In genomic region chr3:129106866-129107565, GRCh38 we compare ENCODE assay signal across 15 cellular contexts. TPM values are rescaled to one million over a fixed set of nuclear protein-coding genes. Genes with fewer than 3 reads are reported as not detected.
DNase-seq lines count a peak whose midpoint lies in the region; ATAC-seq and TF ChIP-seq lines count a peak whose summit lies in the region.
"Had no signal": no experiment of that assay in that cellular context is flagged by ENCODE, and none has a peak within 500 bp of the region (broad histone marks: within the 10 kb centered on the region; RNA-seq: fewer than 3 reads in every experiment).

No MANE protein-coding gene starts in this region.

- POLR2A ChIA-PET in WTC11 (lab: Charles Lee) = no interaction called here

- no peak overlapping the region for H3K27ac ChIP-seq in BLaER1

- H3K9ac ChIP-seq in BLaER1 = 0 out of 2 replicates have a peak overlapping the region, but pooled peaks have one; percentile 11

- no peaks in the 10 kb centered on the region for H3K9me3 Mint-ChIP-seq in WTC11
- H3K9me3 Mint-ChIP-seq: central memory CD8-positive, alpha-beta T cell had no signal

- peaks cover 85% of the 10 kb centered on the region for H3K36me3 ChIP-seq in BLaER1

- H3K27me3 Mint-ChIP-seq in WTC11 (ENCODE audit: low read depth) = no peaks in the 10 kb centered on the region
- H3K27me3 Mint-ChIP-seq: central memory CD8-positive, alpha-beta T cell had no signal

- intact Hi-C loops in left colon (cut with DNase I, micrococcal nuclease) = no loop called here

- H3K36me3 Mint-ChIP-seq in WTC11 = peaks cover 11% of the 10 kb centered on the region

- peak; percentile 8 for DNase-seq in D341Med (ENCODE audit: low spot score)
- no peak for DNase-seq in WTC11 (ENCODE audit: low spot score)
- DNase-seq in left colon = peak in 1 of 2 donors; percentile 75
- no peak for DNase-seq in cortex of kidney (lab: John Stamatoyannopoulos, UW)
- DNase-seq in stimulated activated naive CD4-positive, alpha-beta T cell treated with Interleukin-2 at 50 U/mL for 16 hours (lab: John Stamatoyannopoulos, UW) = no peak
- DNase-seq: activated CD4-positive, alpha-beta T cell treated with anti-CD3 and anti-CD28 coated beads, Interleukin-2, amount 50 U/mL, for 4 hours; midbrain had no signal

- CTCF ChIA-PET in WTC11 (lab: Charles Lee) = interaction anchor here (1.1 to 2.3 kb wide), 3 partner anchors 15 to 136 kb away, joined by 3 to 13 read pairs (median 5); partner anchors contain the start of gene RAB43

- H3K27ac Mint-ChIP-seq in WTC11 = 0 out of 2 replicates have a peak overlapping the region, but pooled peaks have one; percentile 60

- no peak overlapping the region for H3K4me3 ChIP-seq in BLaER1
- H3K4me3 ChIP-seq: BLaER1 treated with 17β-estradiol and CSF1 and Interleukin-3, amounts not matched to agents 10 nM and 100 nM had no signal

- no peak for TF ChIP-seq CTCF in WTC11 (IDR thresholded peaks at IDR 0.05)

- H3K4me2 ChIP-seq in BLaER1 = no peak overlapping the region
- H3K4me2 ChIP-seq: BLaER1 treated with 17β-estradiol and CSF1 and Interleukin-3, amounts not matched to agents 10 nM and 100 nM had no signal

- no peak overlapping the region for H3K4me3 Mint-ChIP-seq in WTC11
- H3K4me3 Mint-ChIP-seq: central memory CD8-positive, alpha-beta T cell had no signal

- 0 out of 2 replicates have a peak, but pooled peaks cover 12% of the 10 kb centered on the region for H3K4me1 ChIP-seq in BLaER1

- no peaks in the 10 kb centered on the region for H3K4me1 Mint-ChIP-seq in WTC11

- peaks cover 87% of the 10 kb centered on the region for H4K20me1 ChIP-seq in BLaER1

- H3K27me3 ChIP-seq in BLaER1 = no peaks in the 10 kb centered on the region
- H3K27me3 ChIP-seq: BLaER1 treated with 17β-estradiol and CSF1 and Interleukin-3, amounts not matched to agents 10 nM and 100 nM had no signal

- ATAC-seq in WTC11 (no peak), left colon (peak; percentile 69), HG03460 (IDR thresholded peaks at IDR 0.05; ENCODE audit: unreplicated experiment) (no peak), GM19351 (IDR thresholded peaks at IDR 0.05; ENCODE audit: unreplicated experiment) (no peak)

- no peaks in the 10 kb centered on the region for H3K9me3 ChIP-seq in BLaER1
- H3K9me3 ChIP-seq: BLaER1 treated with 17β-estradiol and CSF1 and Interleukin-3, amounts not matched to agents 10 nM and 100 nM had no signal

TF ChIP-seq in WTC11, 78 proteins besides CTCF, POLR2A, EP300 and RAD21:
- TF ChIP-seq MXD4 (CRISPR knock-in tag; IDR thresholded peaks at IDR 0.05; ENCODE audit: borderline replicate concordance) (no peak), CREB1 (CRISPR knock-in tag; IDR thresholded peaks at IDR 0.05) (no peak), ZNF423 (CRISPR knock-in tag; IDR thresholded peaks at IDR 0.05) (no peak), E2F1 (CRISPR knock-in tag; IDR thresholded peaks at IDR 0.05) (no peak), ZNF121 (CRISPR knock-in tag; IDR thresholded peaks at IDR 0.05) (no peak), ZSCAN18 (CRISPR knock-in tag; IDR thresholded peaks at IDR 0.05) (no peak), ZBTB43 (CRISPR knock-in tag; IDR thresholded peaks at IDR 0.05) (no peak), MLX (CRISPR knock-in tag; IDR thresholded peaks at IDR 0.05) (no peak), E2F4 (CRISPR knock-in tag; IDR thresholded peaks at IDR 0.05; ENCODE audit: borderline replicate concordance, low read depth) (no peak), MAX (CRISPR knock-in tag; IDR thresholded peaks at IDR 0.05) (no peak), AR (CRISPR knock-in tag; IDR thresholded peaks at IDR 0.05) (no peak), ZNF263 (CRISPR knock-in tag; IDR thresholded peaks at IDR 0.05; ENCODE audit: low read depth) (no peak), ZNF219 (CRISPR knock-in tag; IDR thresholded peaks at IDR 0.05; ENCODE audit: borderline replicate concordance) (no peak)
TF ChIP-seq in WTC11: peak in this region for 0.

RNA-seq across cellular contexts. Expression of gene RAB43, which starts 14.6 kb away (rescaled TPM):
- total RNA-seq in WTC11 (2021) (20.2 to 34.5 TPM (median 21.0 TPM) in 3 replicates), left colon (10 to 100 TPM; 28.7 to 30.4 TPM)

RNA-seq across cellular contexts. Expression of gene GP9, which starts 46.4 kb away (rescaled TPM):
- total RNA-seq in WTC11 (2021) = not detected in 3 replicates
- total RNA-seq in left colon = under 1 TPM; 0.39 to 0.55 TPM
- total RNA-seq: epithelial cell of proximal tubule; M059J; T-helper 2 cell treated with Interferon-gamma antibody and Interleukin-4, amounts not matched to agents 100 ng/mL and 5 ng/mL, for 36 hours had no signal

RNA-seq across cellular contexts. Expression of gene ISY1, which starts 53.8 kb away (rescaled TPM):
- total RNA-seq in WTC11 (2021) (21.4 to 25.0 TPM (median 21.5 TPM) in 3 replicates), left colon (10 to 100 TPM; 27.0 to 32.0 TPM)
